31 cellular contexts compared by ENCODE assay signal in the genomic region with DNA sequence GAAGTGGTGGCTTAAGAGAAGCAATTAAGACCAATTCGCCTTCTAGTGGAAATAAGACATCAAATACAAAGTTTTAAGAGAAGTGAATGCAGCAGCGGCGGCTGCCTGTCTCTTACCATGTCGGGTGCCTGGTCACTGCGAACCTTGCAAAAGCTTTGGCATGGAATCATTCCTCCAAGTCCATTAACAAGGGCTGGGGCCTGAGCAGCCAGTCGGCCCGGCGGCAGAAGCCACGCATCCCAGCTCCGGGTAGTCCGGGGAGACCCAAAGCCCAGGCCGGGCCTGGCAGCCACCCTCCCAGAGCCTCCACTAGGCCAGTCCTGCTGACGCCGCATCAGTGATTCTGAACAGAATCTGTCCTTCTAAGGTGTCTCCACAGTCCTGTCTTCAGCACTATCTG.
"Had no signal": no experiment of that assay in that cellular context is flagged by ENCODE, and none has a peak within 500 bp of the region (broad histone marks: within the 10 kb centered on the region; RNA-seq: fewer than 3 reads in every experiment).

No MANE protein-coding gene starts in this region.

- H3K4me1 ChIP-seq: gastrocnemius medialis, sigmoid colon, suprapubic skin, tibial artery, upper lobe of right lung had no signal

- H3K9me3 ChIP-seq: gastrocnemius medialis, ovary, sigmoid colon, suprapubic skin, tibial artery, upper lobe of right lung had no signal

- H2AFZ ChIP-seq: hepatocyte had no signal

- FAIRE-seq: bronchial epithelial cell had no signal

- H3K4me3 ChIP-seq: dorsolateral prefrontal cortex, gastrocnemius medialis, hepatocyte, ovary, sigmoid colon, smooth muscle cell, suprapubic skin, tibial artery, upper lobe of right lung had no signal

- H3K27me3 Mint-ChIP-seq: activated CD4-positive, alpha-beta memory T cell treated with anti-CD3 and anti-CD28 coated beads for 36 hours; activated naive CD8-positive, alpha-beta T cell; progenitor cell of endocrine pancreas had no signal

- H3K36me3 Mint-ChIP-seq: activated CD4-positive, alpha-beta memory T cell treated with anti-CD3 and anti-CD28 coated beads for 36 hours; activated naive CD8-positive, alpha-beta T cell; naive thymus-derived CD4-positive, alpha-beta T cell had no signal

- DNase-seq: activated CD4-positive, alpha-beta memory T cell treated with anti-CD3 and anti-CD28 coated beads for 36 hours; activated CD4-positive, alpha-beta T cell treated with anti-CD3 and anti-CD28 coated beads for 48 hours; activated naive CD4-positive, alpha-beta T cell treated with Interleukin-2 at 50 U/mL for 16 hours; activated T-cell treated with anti-CD3 and anti-CD28 coated beads for 4 hours; activated T-cell treated with anti-CD3 and anti-CD28 coated beads, Interleukin-2, amount 50 U/mL, for 72 hours; anterior cingulate cortex; effector memory CD4-positive, alpha-beta T cell; erythroblast; gastrocnemius medialis; glutamatergic neuron; islet precursor cell; left cardiac atrium; sigmoid colon; stimulated activated CD4-positive, alpha-beta T cell treated with anti-CD3 and anti-CD28 coated beads, Interleukin-1b, Interleukin-23, amount 100 ng/mL, for 48 hours; stimulated activated CD4-positive, alpha-beta T cell treated with anti-CD3 and anti-CD28 coated beads, Interleukin-4, amount 100 ng/mL, for 4 hours; stimulated activated CD8-positive, alpha-beta memory T cell treated with anti-CD3 and anti-CD28 coated beads, Interleukin-4, amount 100 ng/mL, for 48 hours; stimulated activated naive CD4-positive, alpha-beta T cell; T-helper 1 cell; upper lobe of right lung had no signal

- H3K9me3 Mint-ChIP-seq: activated CD4-positive, alpha-beta memory T cell treated with anti-CD3 and anti-CD28 coated beads for 36 hours; activated T-cell treated with anti-CD3 and anti-CD28 coated beads, Interleukin-2, amount 50 U/mL, for 72 hours; central memory CD8-positive, alpha-beta T cell had no signal

- H3K79me2 ChIP-seq: hepatocyte had no signal

- H3K27ac ChIP-seq: dorsolateral prefrontal cortex, gastrocnemius medialis, hepatocyte, ovary, sigmoid colon, suprapubic skin, tibial artery, upper lobe of right lung had no signal

- H3K4me2 ChIP-seq: hepatocyte, smooth muscle cell had no signal

- H3K27ac Mint-ChIP-seq: activated CD4-positive, alpha-beta memory T cell treated with anti-CD3 and anti-CD28 coated beads for 36 hours; activated naive CD8-positive, alpha-beta T cell; activated T-cell treated with anti-CD3 and anti-CD28 coated beads, Interleukin-2, amount 50 U/mL, for 72 hours; mesothelial cell of epicardium; progenitor cell of endocrine pancreas had no signal

- H3K27me3 ChIP-seq: gastrocnemius medialis, hepatocyte, ovary, sigmoid colon, suprapubic skin, upper lobe of right lung had no signal

- H3K4me3 Mint-ChIP-seq: activated CD4-positive, alpha-beta memory T cell treated with anti-CD3 and anti-CD28 coated beads for 36 hours; activated naive CD8-positive, alpha-beta T cell; activated T-cell treated with anti-CD3 and anti-CD28 coated beads, Interleukin-2, amount 50 U/mL, for 72 hours; central memory CD8-positive, alpha-beta T cell; mesothelial cell of epicardium; naive thymus-derived CD4-positive, alpha-beta T cell had no signal

- ATAC-seq: activated T-cell treated with anti-CD3 and anti-CD28 coated beads, Interleukin-2, amount 50 U/mL, for 72 hours; gastrocnemius medialis; left cardiac atrium; naive thymus-derived CD4-positive, alpha-beta T cell; upper lobe of right lung had no signal

- H3K36me3 ChIP-seq: gastrocnemius medialis, ovary, sigmoid colon, suprapubic skin, tibial artery, upper lobe of right lung had no signal

- H3K4me1 Mint-ChIP-seq: central memory CD8-positive, alpha-beta T cell; mesothelial cell of epicardium; naive thymus-derived CD4-positive, alpha-beta T cell had no signal
